ENCODE assay signal across 10 cellular contexts in the genomic region with DNA sequence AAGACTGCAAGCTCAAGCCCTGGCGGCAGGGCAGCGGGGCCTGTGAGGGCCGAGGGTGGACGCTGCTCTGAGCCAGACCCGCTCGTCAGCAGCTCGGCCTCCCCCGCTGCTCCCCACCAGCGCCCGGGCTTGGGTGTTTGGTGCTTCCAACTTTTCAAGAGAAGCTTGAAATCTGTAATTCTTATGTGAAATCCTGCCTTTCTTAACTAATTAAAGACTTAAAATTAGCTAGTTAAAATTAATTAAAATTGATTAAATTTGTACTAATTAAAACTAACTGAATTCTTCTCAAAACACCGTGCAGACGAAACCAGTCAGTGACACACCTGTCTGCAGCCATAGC. TPM values are rescaled to one million over a fixed set of nuclear protein-coding genes. Genes with fewer than 3 reads are reported as not detected.
DNase-seq lines count a peak whose midpoint lies in the region; ATAC-seq, FAIRE-seq and TF ChIP-seq lines count a peak whose summit lies in the region.
"Had no signal": no experiment of that assay in that cellular context is flagged by ENCODE, and none has a peak within 500 bp of the region (broad histone marks: within the 10 kb centered on the region; RNA-seq: fewer than 3 reads in every experiment).

No MANE protein-coding gene starts in this region.

- H3K27me3 Mint-ChIP-seq in neural progenitor cell (ENCODE audit: insufficient read depth, low read depth), result peaks cover 4% of the 10 kb centered on the region

- no peak overlapping the region for H3K9ac ChIP-seq in neural progenitor cell

- H3K4me3 ChIP-seq in right atrium auricular region (peak overlapping the region in 1 of 2 donors; percentile 62), bronchial epithelial cell (ENCODE audit: low read depth, low read length) (peak overlapping the region; percentile 44), neural progenitor cell (no peak overlapping the region)

- no peak overlapping the region for H3K27ac Mint-ChIP-seq in neural progenitor cell

- no peaks in the 10 kb centered on the region for H3K36me3 Mint-ChIP-seq in neural progenitor cell

- H3K79me2 ChIP-seq in neural progenitor cell (ENCODE audit: low read depth), result no peaks in the 10 kb centered on the region

- no peaks in the 10 kb centered on the region for H3K9me3 Mint-ChIP-seq in neural progenitor cell

- FAIRE-seq in bronchial epithelial cell (lab: Jason Lieb, UNC), result no peak
- FAIRE-seq: endometrium, keratinocyte had no signal

- ATAC-seq in left ventricle myocardium superior (no peak), HG03097 (IDR thresholded peaks at IDR 0.05; ENCODE audit: low FRiP score, unreplicated experiment) (no peak)

- intact Hi-C loops in left ventricle myocardium superior (cut with micrococcal nuclease), result loop anchor here (10.0 kb wide), 1 partner anchor 269 kb away; no protein-coding TSS in a partner anchor

- H3K4me1 ChIP-seq in right atrium auricular region (peaks cover 0 to 15% of the 10 kb centered on the region in 2 donors), neural progenitor cell (peaks cover 6% of the 10 kb centered on the region)

- H3K27ac ChIP-seq in right atrium auricular region (peak overlapping the region; percentile 78 to 94), neural progenitor cell (no peak overlapping the region)

- H3K4me2 ChIP-seq in neural progenitor cell, result peak overlapping the region; percentile 23

- peaks cover 24% of the 10 kb centered on the region for H3K4me1 Mint-ChIP-seq in neural progenitor cell

- H3K36me3 ChIP-seq in right atrium auricular region (no peaks in the 10 kb centered on the region), bronchial epithelial cell (ENCODE audit: control insufficient read depth, insufficient read depth, low read length) (no peaks in the 10 kb centered on the region), neural progenitor cell (no peaks in the 10 kb centered on the region)

- DNase-seq in right atrium auricular region (ENCODE audit: low spot score), result no peak
- DNase-seq in left ventricle myocardium superior, result no peak
- no peak for DNase-seq in bronchial epithelial cell (ENCODE audit: low read depth)
- no peak for DNase-seq in neural progenitor cell (ENCODE audit: low spot score)
- no peak for DNase-seq in GM10266 (ENCODE audit: extremely low spot score)
- no peak for DNase-seq in activated naive CD4-positive, alpha-beta T cell (lab: John Stamatoyannopoulos, UW)
- no peak for DNase-seq in epidermal melanocyte (ENCODE audit: insufficient read length, low spot score)

- no peak overlapping the region for H2AFZ ChIP-seq in neural progenitor cell (replicated peaks)

- H3K27me3 ChIP-seq in right atrium auricular region (no peaks in the 10 kb centered on the region), bronchial epithelial cell (ENCODE audit: control insufficient read depth, insufficient read depth, low read length) (peaks cover 2% of the 10 kb centered on the region), neural progenitor cell (peaks cover 5% of the 10 kb centered on the region)

- TF ChIP-seq CTCF in right atrium auricular region (IDR thresholded peaks at IDR 0.05) (no peak), bronchial epithelial cell (IDR thresholded peaks at IDR 0.05; ENCODE audit: insufficient read depth, low read length, severe bottlenecking) (no peak), neural progenitor cell (IDR thresholded peaks at IDR 0.05) (no peak), GM10266 (IDR thresholded peaks at IDR 0.05; ENCODE audit: control insufficient read depth, insufficient read depth, low read depth, missing control alignments) (no peak)

- H3K4me3 Mint-ChIP-seq in neural progenitor cell, result no peak overlapping the region

- H4K20me1 ChIP-seq in neural progenitor cell (ENCODE audit: low read depth), result no peaks in the 10 kb centered on the region

- H3F3A ChIP-seq in neural progenitor cell (ENCODE audit: low read depth), result peaks cover 11% of the 10 kb centered on the region

- H3K9me3 ChIP-seq in right atrium auricular region (no peaks in the 10 kb centered on the region), neural progenitor cell (ENCODE audit: low read depth) (no peaks in the 10 kb centered on the region)

RNA-seq across cellular contexts. Expression of a gene that starts 14.0 kb away (rescaled TPM):
- total RNA-seq in right atrium auricular region, result 1 to 10 TPM; 2.2 to 5.3 TPM
- total RNA-seq in left ventricle myocardium superior, result 7.6 TPM
- 2.2 and 4.5 TPM in 2 replicates for total RNA-seq in bronchial epithelial cell
- total RNA-seq in neural progenitor cell (ENCODE audit: low replicate concordance), result 7.7 and 17.3 TPM in 2 replicates
